In genomic region chr1:46442317-46443161, GRCh38 we compare ENCODE assay signal across 1 cellular context.
TF ChIP-seq lines count a peak whose summit lies in the region.

No MANE protein-coding gene starts in this region.

TF ChIP-seq in WTC11, 78 proteins besides CTCF, POLR2A, EP300 and RAD21 (continued from another document):
- no peak for TF ChIP-seq ZNF532 (CRISPR knock-in tag; IDR thresholded peaks at IDR 0.05; ENCODE audit: borderline replicate concordance)
- TF ChIP-seq FOXP1 (CRISPR knock-in tag; IDR thresholded peaks at IDR 0.05; ENCODE audit: borderline replicate concordance), result no peak
- TF ChIP-seq ATF3 (CRISPR knock-in tag; conservative IDR thresholded peaks at IDR 0.05), result no peak
- no peak for TF ChIP-seq CBFB (CRISPR knock-in tag; IDR thresholded peaks at IDR 0.05; ENCODE audit: low read depth)
- TF ChIP-seq MAX (CRISPR knock-in tag; IDR thresholded peaks at IDR 0.05), result peak; percentile 94
- no peak for TF ChIP-seq JAZF1 (CRISPR knock-in tag; IDR thresholded peaks at IDR 0.05)
- TF ChIP-seq HMGXB4 (CRISPR knock-in tag; IDR thresholded peaks at IDR 0.05), result peak; percentile 92
- TF ChIP-seq TEAD4 (CRISPR knock-in tag; IDR thresholded peaks at IDR 0.05), result peak; percentile 69; the same call in 1 of the 2 replicates
- TF ChIP-seq, protein P1, sequence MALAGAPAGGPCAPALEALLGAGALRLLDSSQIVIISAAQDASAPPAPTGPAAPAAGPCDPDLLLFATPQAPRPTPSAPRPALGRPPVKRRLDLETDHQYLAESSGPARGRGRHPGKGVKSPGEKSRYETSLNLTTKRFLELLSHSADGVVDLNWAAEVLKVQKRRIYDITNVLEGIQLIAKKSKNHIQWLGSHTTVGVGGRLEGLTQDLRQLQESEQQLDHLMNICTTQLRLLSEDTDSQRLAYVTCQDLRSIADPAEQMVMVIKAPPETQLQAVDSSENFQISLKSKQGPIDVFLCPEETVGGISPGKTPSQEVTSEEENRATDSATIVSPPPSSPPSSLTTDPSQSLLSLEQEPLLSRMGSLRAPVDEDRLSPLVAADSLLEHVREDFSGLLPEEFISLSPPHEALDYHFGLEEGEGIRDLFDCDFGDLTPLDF (CRISPR knock-in tag; IDR thresholded peaks at IDR 0.05), result no peak
- no peak for TF ChIP-seq PRRX2 (CRISPR knock-in tag; IDR thresholded peaks at IDR 0.05)
- TF ChIP-seq TEAD1 (CRISPR knock-in tag; IDR thresholded peaks at IDR 0.05), result peak; percentile 72; the same call in 1 of the 2 replicates
- TF ChIP-seq IRF2 (CRISPR knock-in tag; IDR thresholded peaks at IDR 0.05; ENCODE audit: borderline replicate concordance, low read depth), result no peak
- no peak for TF ChIP-seq AR (CRISPR knock-in tag; IDR thresholded peaks at IDR 0.05)
- TF ChIP-seq, protein P2, sequence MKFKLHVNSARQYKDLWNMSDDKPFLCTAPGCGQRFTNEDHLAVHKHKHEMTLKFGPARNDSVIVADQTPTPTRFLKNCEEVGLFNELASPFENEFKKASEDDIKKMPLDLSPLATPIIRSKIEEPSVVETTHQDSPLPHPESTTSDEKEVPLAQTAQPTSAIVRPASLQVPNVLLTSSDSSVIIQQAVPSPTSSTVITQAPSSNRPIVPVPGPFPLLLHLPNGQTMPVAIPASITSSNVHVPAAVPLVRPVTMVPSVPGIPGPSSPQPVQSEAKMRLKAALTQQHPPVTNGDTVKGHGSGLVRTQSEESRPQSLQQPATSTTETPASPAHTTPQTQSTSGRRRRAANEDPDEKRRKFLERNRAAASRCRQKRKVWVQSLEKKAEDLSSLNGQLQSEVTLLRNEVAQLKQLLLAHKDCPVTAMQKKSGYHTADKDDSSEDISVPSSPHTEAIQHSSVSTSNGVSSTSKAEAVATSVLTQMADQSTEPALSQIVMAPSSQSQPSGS (CRISPR knock-in tag; IDR thresholded peaks at IDR 0.05; ENCODE audit: borderline replicate concordance, low read depth), result no peak
- TF ChIP-seq MLX (CRISPR knock-in tag; IDR thresholded peaks at IDR 0.05), result no peak
- TF ChIP-seq, protein P3, sequence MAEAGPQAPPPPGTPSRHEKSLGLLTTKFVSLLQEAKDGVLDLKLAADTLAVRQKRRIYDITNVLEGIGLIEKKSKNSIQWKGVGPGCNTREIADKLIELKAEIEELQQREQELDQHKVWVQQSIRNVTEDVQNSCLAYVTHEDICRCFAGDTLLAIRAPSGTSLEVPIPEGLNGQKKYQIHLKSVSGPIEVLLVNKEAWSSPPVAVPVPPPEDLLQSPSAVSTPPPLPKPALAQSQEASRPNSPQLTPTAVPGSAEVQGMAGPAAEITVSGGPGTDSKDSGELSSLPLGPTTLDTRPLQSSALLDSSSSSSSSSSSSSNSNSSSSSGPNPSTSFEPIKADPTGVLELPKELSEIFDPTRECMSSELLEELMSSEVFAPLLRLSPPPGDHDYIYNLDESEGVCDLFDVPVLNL (CRISPR knock-in tag; IDR thresholded peaks at IDR 0.05; ENCODE audit: borderline replicate concordance, low read depth), result no peak
- TF ChIP-seq NFE2L1 (CRISPR knock-in tag; IDR thresholded peaks at IDR 0.05), result no peak
- TF ChIP-seq, protein P4, sequence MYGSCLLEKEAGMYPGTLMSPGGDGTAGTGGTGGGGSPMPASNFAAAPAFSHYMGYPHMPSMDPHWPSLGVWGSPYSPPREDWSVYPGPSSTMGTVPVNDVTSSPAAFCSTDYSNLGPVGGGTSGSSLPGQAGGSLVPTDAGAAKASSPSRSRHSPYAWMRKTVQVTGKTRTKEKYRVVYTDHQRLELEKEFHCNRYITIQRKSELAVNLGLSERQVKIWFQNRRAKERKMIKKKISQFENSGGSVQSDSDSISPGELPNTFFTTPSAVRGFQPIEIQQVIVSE (CRISPR knock-in tag; IDR thresholded peaks at IDR 0.05; ENCODE audit: borderline replicate concordance), result no peak
- TF ChIP-seq FOXJ3 (CRISPR knock-in tag; IDR thresholded peaks at IDR 0.05; ENCODE audit: borderline replicate concordance), result no peak
- TF ChIP-seq FOXK1 (CRISPR knock-in tag; IDR thresholded peaks at IDR 0.05), result peak; percentile 30; the same call in 1 of the 2 replicates
- no peak for TF ChIP-seq ZNF423 (CRISPR knock-in tag; IDR thresholded peaks at IDR 0.05)
- no peak for TF ChIP-seq CREB1 (CRISPR knock-in tag; IDR thresholded peaks at IDR 0.05)
- 0 out of 2 replicates have a peak, but pooled peaks have one; percentile 27 for TF ChIP-seq E2F5 (CRISPR knock-in tag; IDR thresholded peaks at IDR 0.05)
